In genomic region chr5:1174122-1174936, GRCh38 we compare ENCODE assay signal across 1 cellular context.
TF ChIP-seq lines count a peak whose summit lies in the region.

No MANE protein-coding gene starts in this region.

TF ChIP-seq in K562, 482 proteins besides CTCF, POLR2A, EP300 and RAD21 (continued from another document):
- TF ChIP-seq IRF1 (CRISPR knock-in tag; IDR thresholded peaks at IDR 0.05; ENCODE audit: borderline replicate concordance): no peak
TF ChIP-seq in K562: peak in this region for 77.
